ENCODE assay signal across 12 cellular contexts in the genomic region with DNA sequence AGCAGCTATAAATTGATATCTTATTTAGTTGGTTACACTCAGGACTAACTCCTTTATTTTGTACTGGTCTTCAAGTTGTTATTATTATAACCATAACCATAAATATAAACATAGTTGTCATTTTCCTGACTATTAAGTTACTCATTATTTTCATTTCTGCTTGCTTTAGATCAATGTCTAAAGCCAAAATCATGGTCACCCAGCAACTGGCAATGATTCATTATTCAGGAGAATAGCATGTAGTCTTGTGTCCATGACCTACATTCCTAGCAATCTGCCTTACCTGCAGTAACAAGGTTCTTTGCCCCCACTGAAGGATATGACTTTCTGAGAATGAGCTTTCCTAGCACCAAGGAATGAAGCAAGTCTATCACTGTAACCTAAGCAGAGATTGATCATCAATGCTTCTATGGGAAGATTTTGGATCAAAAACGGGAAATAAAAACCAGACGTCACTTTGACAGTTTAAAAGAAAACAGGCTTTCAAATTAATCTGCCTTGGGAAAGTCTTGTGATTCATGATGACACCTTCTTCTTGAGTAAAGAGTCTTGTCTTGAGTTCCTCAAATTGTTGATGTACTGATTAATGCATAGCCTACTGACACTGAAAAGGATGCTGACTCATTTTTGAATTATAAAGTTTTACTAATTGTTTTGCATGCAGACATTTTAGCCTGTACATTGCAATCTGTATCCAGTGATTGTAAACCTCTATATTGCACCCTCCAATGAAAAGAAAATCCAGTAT.
A peak's percentile ranks its signal among the peaks of the same experiment; 100 is the strongest.
DNase-seq lines count a peak whose midpoint lies in the region; ATAC-seq, FAIRE-seq and TF ChIP-seq lines count a peak whose summit lies in the region.
"Had no signal": no experiment of that assay in that cellular context is flagged by ENCODE, and none has a peak within 500 bp of the region (broad histone marks: within the 10 kb centered on the region; RNA-seq: fewer than 3 reads in every experiment).

No MANE protein-coding gene starts in this region.

- 37 to 47% methylated on average over 2 of the region's 2 CpGs for WGBS in lower leg skin, 2 donors

- no peak overlapping the region for H3K4me3 ChIP-seq in bronchial epithelial cell (ENCODE audit: low read depth, low read length)
- no peak overlapping the region for H3K4me3 ChIP-seq in PC-3 (ENCODE audit: low read length)
- no peak overlapping the region for H3K4me3 ChIP-seq in lower leg skin (ENCODE audit: low read depth, poor library complexity, severe bottlenecking)
- H3K4me3 ChIP-seq: lower lobe of right lung, SK-N-MC had no signal

- H3K9ac ChIP-seq in PC-3 (ENCODE audit: low read length), result no peak overlapping the region

- H3F3A ChIP-seq in PC-3 (ENCODE audit: low read length, unreplicated experiment), result no peaks in the 10 kb centered on the region

- H3K4me1 Mint-ChIP-seq in CD14-positive monocyte, result peaks cover 10% of the 10 kb centered on the region
- no peaks in the 10 kb centered on the region for H3K4me1 Mint-ChIP-seq in effector memory CD8-positive, alpha-beta T cell (ENCODE audit: low read depth in 2 of 2)

- H3K36me3 Mint-ChIP-seq in CD14-positive monocyte, result peaks cover 0 to 4% of the 10 kb centered on the region in 2 donors
- no peaks in the 10 kb centered on the region for H3K36me3 Mint-ChIP-seq in effector memory CD8-positive, alpha-beta T cell (ENCODE audit: insufficient read depth)

- no peak for FAIRE-seq in bronchial epithelial cell (lab: Jason Lieb, UNC)

- peak; percentile 30 for ATAC-seq in GM19468 (IDR thresholded peaks at IDR 0.05; ENCODE audit: extremely low read depth, unreplicated experiment)
- ATAC-seq in HG03460 (IDR thresholded peaks at IDR 0.05; ENCODE audit: unreplicated experiment), result peak; percentile 90
- ATAC-seq in PC-3, result no peak
- no peak for ATAC-seq in effector memory CD8-positive, alpha-beta T cell (replicated peaks)
- ATAC-seq: sciatic nerve had no signal

- BruUV-seq in PC-3 (replicated peaks; lab: Mats Ljungman, UMichigan), result no TSS peak

- peaks cover 8% of the 10 kb centered on the region; the same call in 1 of the 2 replicates for H3K9me3 ChIP-seq in PC-3 (ENCODE audit: low read length)

- peak overlapping the region; percentile 82 to 97 (median 96) for H3K27ac Mint-ChIP-seq in CD14-positive monocyte
- H3K27ac Mint-ChIP-seq in effector memory CD8-positive, alpha-beta T cell, result no peak overlapping the region

- no peak overlapping the region for H3K4me2 ChIP-seq in PC-3 (ENCODE audit: low read length)

- TF ChIP-seq CTCF in CD14-positive monocyte (IDR thresholded peaks at IDR 0.05) (no peak), bronchial epithelial cell (IDR thresholded peaks at IDR 0.05; ENCODE audit: insufficient read depth, low read length, severe bottlenecking) (no peak), PC-3 (conservative IDR thresholded peaks at IDR 0.05; ENCODE audit: low read depth, low read length) (no peak), lower leg skin (IDR thresholded peaks at IDR 0.05) (no peak)

- no peaks in the 10 kb centered on the region for H3K9me2 ChIP-seq in PC-3 (replicated peaks; ENCODE audit: low read length)

- H3K27me3 ChIP-seq in bronchial epithelial cell (ENCODE audit: control insufficient read depth, insufficient read depth, low read length) (no peaks in the 10 kb centered on the region), PC-3 (ENCODE audit: low read length) (no peaks in the 10 kb centered on the region)

- CTCF ChIA-PET in PC-3 (lab: Charles Lee), result no interaction called here

- H3K27me3 Mint-ChIP-seq in CD14-positive monocyte (ENCODE audit: low read depth in 3 of 3), result no peaks in the 10 kb centered on the region
- no peaks in the 10 kb centered on the region for H3K27me3 Mint-ChIP-seq in effector memory CD8-positive, alpha-beta T cell

- DNase-seq in CD14-positive monocyte (ENCODE audit: low spot score), result no peak
- peak; percentile 96 for DNase-seq in bronchial epithelial cell (ENCODE audit: low read depth)
- DNase-seq in PC-3, result no peak
- DNase-seq in cerebellum (ENCODE audit: low spot score), result no peak
- DNase-seq in lower leg skin (ENCODE audit: low spot score in 2 of 2), result no peak
- no peak for DNase-seq in effector memory CD8-positive, alpha-beta T cell
- DNase-seq: activated effector memory CD4-positive, alpha-beta T cell treated with anti-CD3 and anti-CD28 coated beads, Interleukin-2, amount 50 U/mL, for 16 hours; lower lobe of right lung had no signal

- no peak overlapping the region for H2AFZ ChIP-seq in PC-3 (ENCODE audit: low read length)

- no peaks in the 10 kb centered on the region for H3K79me2 ChIP-seq in PC-3 (ENCODE audit: low read length)

- no peaks in the 10 kb centered on the region for H4K20me1 ChIP-seq in PC-3 (ENCODE audit: low read length)

- peak overlapping the region in 1 of 2 donors; percentile 1 for H3K4me3 Mint-ChIP-seq in CD14-positive monocyte
- no peak overlapping the region for H3K4me3 Mint-ChIP-seq in effector memory CD8-positive, alpha-beta T cell

- no peak for TF ChIP-seq POLR2A in lower leg skin (IDR thresholded peaks at IDR 0.05)

- no peaks in the 10 kb centered on the region for H3K36me3 ChIP-seq in bronchial epithelial cell (ENCODE audit: control insufficient read depth, insufficient read depth, low read length)
- no peaks in the 10 kb centered on the region; the same call in 1 of the 2 replicates for H3K36me3 ChIP-seq in PC-3 (ENCODE audit: low read depth, low read length)
- H3K36me3 ChIP-seq: lower lobe of right lung had no signal

- no peak overlapping the region for H3K27ac ChIP-seq in PC-3 (ENCODE audit: low read length)
- H3K27ac ChIP-seq: lower lobe of right lung, SK-N-MC had no signal

- POLR2A ChIA-PET in PC-3 (lab: Charles Lee; ENCODE audit: unreplicated experiment), result no interaction called here

- no peaks in the 10 kb centered on the region for H3K4me1 ChIP-seq in PC-3 (ENCODE audit: insufficient read depth, low read length)
- H3K4me1 ChIP-seq: lower lobe of right lung had no signal

- intact Hi-C loops in CD14-positive monocyte (cut with micrococcal nuclease) (no loop called here), PC-3 (cut with micrococcal nuclease) (no loop called here), lower leg skin (cut with DNase I; ENCODE audit: low total_unique reads) (no loop called here)

- H3K9me3 Mint-ChIP-seq in CD14-positive monocyte, result peaks cover 8 to 19% (median 12%) of the 10 kb centered on the region in 7 donors
- peaks cover 0 to 2% of the 10 kb centered on the region in 2 donors for H3K9me3 Mint-ChIP-seq in effector memory CD8-positive, alpha-beta T cell

Comparison
In these comparisons a context has a peak if more than half of its experiments do, and no peak if none do; other contexts are left out.
1. H3K27ac Mint-ChIP-seq: peak in CD14-positive monocyte (7 of 7); none in effector memory CD8-positive, alpha-beta T cell (0 of 2).
2. ATAC-seq: peak in GM19468 (single experiment) and HG03460 (single experiment); none in PC-3 (single experiment) and effector memory CD8-positive, alpha-beta T cell (single experiment).